ENCODE assay signal across 22 cellular contexts in genomic region chr1:232250410-232250809, GRCh38.
"Had no signal": no experiment of that assay in that cellular context is flagged by ENCODE, and none has a peak within 500 bp of the region (broad histone marks: within the 10 kb centered on the region; RNA-seq: fewer than 3 reads in every experiment).

No MANE protein-coding gene starts in this region.

- H3K27me3 ChIP-seq: colonic mucosa, esophagus muscularis mucosa, gastrocnemius medialis, hepatocyte had no signal

- H3K4me1 Mint-ChIP-seq: naive B cell had no signal

- H3K36me3 Mint-ChIP-seq: mesothelial cell of epicardium, naive B cell had no signal

- H3K4me3 ChIP-seq: colonic mucosa, esophagus muscularis mucosa, gastrocnemius medialis, heart left ventricle, hepatocyte, left lung, lower lobe of right lung, mucosa of descending colon had no signal

- H3K9me3 ChIP-seq: colonic mucosa, esophagus muscularis mucosa, gastrocnemius medialis, heart left ventricle, left lung, lower lobe of right lung, mucosa of descending colon had no signal

- H3K79me2 ChIP-seq: hepatocyte had no signal

- H3K9me3 Mint-ChIP-seq: dendritic cell treated with granulocyte-macrophage colony-stimulating factor and Interleukin-4, amounts not matched to agents 40 ng/mL and 50 ng/mL, for 4 days; effector memory CD8-positive, alpha-beta T cell; endodermal cell; mesothelial cell of epicardium had no signal

- H2AFZ ChIP-seq: hepatocyte had no signal

- H3K4me3 Mint-ChIP-seq: dendritic cell treated with granulocyte-macrophage colony-stimulating factor and Interleukin-4, amounts not matched to agents 40 ng/mL and 50 ng/mL, for 4 days; effector memory CD8-positive, alpha-beta T cell; mesothelial cell of epicardium had no signal

- H3K36me3 ChIP-seq: colonic mucosa, esophagus muscularis mucosa, gastrocnemius medialis, heart left ventricle, left lung, lower lobe of right lung had no signal

- H3K27ac Mint-ChIP-seq: dendritic cell treated with granulocyte-macrophage colony-stimulating factor and Interleukin-4, amounts not matched to agents 40 ng/mL and 50 ng/mL, for 4 days; effector memory CD8-positive, alpha-beta T cell; naive B cell had no signal

- ATAC-seq: effector memory CD8-positive, alpha-beta T cell; gastrocnemius medialis; heart left ventricle; left cardiac atrium; left lung; left ventricle myocardium superior; lower lobe of right lung; mucosa of descending colon had no signal

- H3K4me2 ChIP-seq: hepatocyte had no signal

- H3K4me1 ChIP-seq: colonic mucosa, gastrocnemius medialis, heart left ventricle, left lung, lower lobe of right lung had no signal

- H3K27ac ChIP-seq: colonic mucosa, epithelial cell of prostate, esophagus muscularis mucosa, gastrocnemius medialis, heart left ventricle, hepatocyte, left lung, lower lobe of right lung had no signal

- DNase-seq: colonic mucosa; cortex of kidney; effector CD8-positive, alpha-beta T cell; effector memory CD8-positive, alpha-beta T cell; erythroblast; foreskin melanocyte; gastrocnemius medialis; heart left ventricle; hypothalamus; left cardiac atrium; left lung; left ventricle myocardium superior; lower lobe of right lung; mesenchymal stem cell; naive B cell had no signal
